16 cellular contexts compared by ENCODE assay signal in the genomic region with DNA sequence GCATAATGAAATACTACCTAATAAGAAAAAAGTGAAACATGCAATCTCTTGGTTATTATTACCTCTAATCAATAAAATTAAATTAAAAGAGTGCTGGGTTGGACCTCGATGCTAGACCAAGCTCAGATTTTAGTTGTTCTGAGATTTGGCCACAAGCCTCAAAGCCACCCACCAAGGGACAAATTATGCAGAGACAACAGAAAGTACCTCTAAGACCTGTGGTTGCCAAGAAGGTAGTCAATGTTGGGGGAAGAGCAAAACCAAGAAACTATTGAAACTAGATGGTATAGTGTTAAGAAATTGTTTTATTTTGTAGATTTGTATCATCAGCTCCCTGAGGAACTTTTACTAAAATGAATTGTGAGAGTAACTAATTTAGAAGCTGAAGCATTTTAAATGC. TPM values are rescaled to one million over a fixed set of nuclear protein-coding genes. Genes with fewer than 3 reads are reported as not detected.
DNase-seq lines count a peak whose midpoint lies in the region; ATAC-seq, FAIRE-seq and TF ChIP-seq lines count a peak whose summit lies in the region.
"Had no signal": no experiment of that assay in that cellular context is flagged by ENCODE, and none has a peak within 500 bp of the region (broad histone marks: within the 10 kb centered on the region; RNA-seq: fewer than 3 reads in every experiment).

No MANE protein-coding gene starts in this region.

- DNase-seq in GM19239 (ENCODE audit: insufficient read length, low spot score) (no peak), GM12878 (ENCODE audit: low read depth, low spot score) (no peak), epidermal melanocyte (ENCODE audit: insufficient read length, low spot score) (no peak), occipital lobe (lab: John Stamatoyannopoulos, UW) (no peak)
- no peak for DNase-seq in activated naive CD4-positive, alpha-beta T cell treated with anti-CD3 and anti-CD28 coated beads, Interleukin-2, amount 50 U/mL, for 16 hours
- DNase-seq: COR-L47, H9, NCI-H1930, NCI-H2171, NCI-H446, OCI-M1, SIG-M5 had no signal

- POLR2A ChIA-PET in GM12878 (lab: Charles Lee), result no interaction called here

- H3K36me3 ChIP-seq in GM12878 (ENCODE audit: control insufficient read depth in 2 of 2, insufficient read depth in 2 of 2, low read length in 1 of 2), result no peaks in the 10 kb centered on the region

- no peak overlapping the region for H3K9ac ChIP-seq in GM12878 (ENCODE audit: control insufficient read depth, insufficient read depth, low read length)

- no peak overlapping the region for H2AFZ ChIP-seq in GM12878 (ENCODE audit: control insufficient read depth, low read depth, low read length)

- no TSS peak for BruUV-seq in GM12878 (replicated peaks; lab: Mats Ljungman, UMichigan)

- SMC1A ChIA-PET in GM12878 (lab: Charles Lee; ENCODE audit: uncharacterized antibody, unreplicated experiment), result interaction anchor here (1.0 to 1.7 kb wide), 6 partner anchors 12 to 74 kb away, joined by 3 to 5 read pairs (median 4); no protein-coding TSS in a partner anchor

- in situ Hi-C loops in GM12878 (cut with MboI), result no loop called here

- H3K4me3 ChIP-seq in GM12878, result no peak overlapping the region

- no peak overlapping the region for H3K27ac ChIP-seq in GM12878 (ENCODE audit: control insufficient read depth, insufficient read depth)
- H3K27ac ChIP-seq: HL-60 had no signal

- TF ChIP-seq RAD21 in GM12878 (IDR thresholded peaks at IDR 0.05; ENCODE audit: insufficient read depth, low read depth, low read length), result no peak

- CTCF ChIA-PET in GM12878 (lab: Yijun Ruan, JAX), result interaction anchor here (1.0 to 1.8 kb wide), 4 partner anchors 8 to 142 kb away, joined by 3 to 6 read pairs (median 4); no protein-coding TSS in a partner anchor

- TF ChIP-seq CTCF in GM12878 (IDR thresholded peaks at IDR 0.05 in 2 of 3, conservative IDR thresholded peaks at IDR 0.05 in 1 of 3; ENCODE audit: control insufficient read depth in 2 of 3, extremely low read depth in 1 of 3, insufficient read depth in 1 of 3, low read depth in 3 of 3, low read length in 3 of 3), result no peak

- peaks cover 0 to 3% of the 10 kb centered on the region in 2 experiments; a peak in 1 of 4 replicates for H3K27me3 ChIP-seq in GM12878 (replicated peaks in 1 of 2; ENCODE audit: control insufficient read depth in 2 of 2, insufficient read depth in 2 of 2, low read length in 1 of 2)

- RAD21 ChIA-PET in GM12878 (lab: Charles Lee; ENCODE audit: unreplicated experiment), result interaction anchor here (0.8 to 1.0 kb wide), 2 partner anchors 138 to 142 kb away, joined by 3 read pairs; no protein-coding TSS in a partner anchor

- peak; percentile 40 for FAIRE-seq in GM19239 (lab: Jason Lieb, UNC)
- peak; percentile 13 for FAIRE-seq in GM12878 (lab: Jason Lieb, UNC)
- FAIRE-seq: HTR-8/SVneo had no signal

- no peaks in the 10 kb centered on the region for H4K20me1 ChIP-seq in GM12878 (ENCODE audit: control insufficient read depth, insufficient read depth)

- H3K9me3 ChIP-seq in GM12878 (replicated peaks; ENCODE audit: control insufficient read depth, insufficient read depth, low read length), result no peaks in the 10 kb centered on the region

- TF ChIP-seq POLR2A in GM12878 (IDR thresholded peaks at IDR 0.05; ENCODE audit: low read depth, low read length), result no peak

- peak; percentile 75 for ATAC-seq in GM18502 (IDR thresholded peaks at IDR 0.05; ENCODE audit: poor library complexity, unreplicated experiment)
- ATAC-seq in HG03354 (IDR thresholded peaks at IDR 0.05; ENCODE audit: poor library complexity, severe bottlenecking, unreplicated experiment), result peak; percentile 48
- no peak for ATAC-seq in GM12878

- no peaks in the 10 kb centered on the region for H3K79me2 ChIP-seq in GM12878 (ENCODE audit: control insufficient read depth, insufficient read depth, low read length)

- WGBS in GM12878 (ENCODE audit: insufficient coverage, insufficient replicate concordance, low lambda C conversion rate, missing lambda C conversion rate), result 0% methylated on average over 1 of the region's 1 CpG

- H3K4me2 ChIP-seq in GM12878 (ENCODE audit: control insufficient read depth, insufficient read depth), result no peak overlapping the region

- intact Hi-C loops in GM12878 (cut with micrococcal nuclease; ENCODE audit: unreplicated experiment), result no loop called here

- H3K4me1 ChIP-seq in GM12878 (ENCODE audit: control insufficient read depth, insufficient read depth, low read length), result no peaks in the 10 kb centered on the region; the same call in 1 of the 2 replicates

- no peak for TF ChIP-seq EP300 in GM12878 (IDR thresholded peaks at IDR 0.05; ENCODE audit: borderline replicate concordance in 1 of 2, control insufficient read depth in 1 of 2, low read depth in 2 of 2, low read length in 2 of 2)

TF ChIP-seq in GM12878, 131 proteins besides CTCF, POLR2A, EP300 and RAD21:
- TF ChIP-seq RUNX3 (IDR thresholded peaks at IDR 0.05; ENCODE audit: low read length) (peak; percentile 51), POU2F2 (IDR thresholded peaks at IDR 0.05; ENCODE audit: borderline replicate concordance, low read depth, low read length) (0 out of 3 replicates have a peak, but pooled peaks have one; percentile 36), ZSCAN29 (IDR thresholded peaks at IDR 0.05) (no peak), ASH2L (IDR thresholded peaks at IDR 0.05; ENCODE audit: borderline replicate concordance, low read depth) (no peak)
TF ChIP-seq in GM12878: peak in this region for 2.

RNA-seq across cellular contexts. Expression of a gene that starts 43.8 kb away (rescaled TPM):
- total RNA-seq in GM12878 (2013; cell fraction: nucleolus; rRNA removed), result 223 and 230 TPM in 2 replicates
- 20.6 and 20.7 TPM in 2 replicates for total RNA-seq in GM12878 (2014; rRNA removed)
- total RNA-seq in GM12878 (2014; rRNA removed; fragmentation: Illumina TruSeq; extraction: Trizol), result 23.3 and 24.2 TPM in 2 replicates
- 19.8 and 21.3 TPM in 2 replicates for total RNA-seq in GM12878 (2021)
- polyA plus RNA-seq in GM12878 (2011; ENCODE audit: low read depth), result 3.8 TPM
- polyA plus RNA-seq in GM12878 (2011; rRNA removed), result 29.8 and 30.2 TPM in 2 replicates
- 18.6 and 19.1 TPM in 2 replicates for polyA plus RNA-seq in GM12878 (2011; cell fraction: cytosol; rRNA removed)
- polyA plus RNA-seq in GM12878 (2011; cell fraction: nucleus; rRNA removed), result 29.1 and 41.0 TPM in 2 replicates
- polyA plus RNA-seq in GM12878 (2012), result 5.5 and 5.6 TPM in 2 replicates
- 13.5 and 13.6 TPM in 2 replicates for polyA plus RNA-seq in GM12878 (2014; fragmentation: Illumina TruSeq; extraction: Trizol)
- 10 to 100 TPM in 1 of 2 experiments, 1 to 10 TPM in 1; 9.7 to 24.7 TPM for polyA plus RNA-seq in GM12878 (2014; fragmentation: Nextera tagmentation; extraction: Ambion mirVana)
- 8.5 and 9.2 TPM in 2 replicates for polyA plus RNA-seq in GM12878 (2014; rRNA removed)
- 10 to 100 TPM; 16.5 to 20.0 TPM for polyA plus RNA-seq in GM12878 (2016; fragmentation: Nextera tagmentation; extraction: Ambion mirVana)
- 103 and 134 TPM in 2 replicates for polyA minus RNA-seq in GM12878 (2011; rRNA and poly(A)+ RNA removed)
- polyA minus RNA-seq in GM12878 (2011; cell fraction: cytosol; rRNA and poly(A)+ RNA removed), result 21.1 and 27.6 TPM in 2 replicates
- polyA minus RNA-seq in GM12878 (2011; cell fraction: nucleus; rRNA and poly(A)+ RNA removed), result 91.2 and 134 TPM in 2 replicates
- 46.5 TPM for total RNA-seq in occipital lobe
